9 cellular contexts compared by ENCODE assay signal in genomic region chr12:102300824-102301461, GRCh38.
DNase-seq lines count a peak whose midpoint lies in the region; ATAC-seq and TF ChIP-seq lines count a peak whose summit lies in the region.
"Had no signal": no experiment of that assay in that cellular context is flagged by ENCODE, and none has a peak within 500 bp of the region (broad histone marks: within the 10 kb centered on the region; RNA-seq: fewer than 3 reads in every experiment).

No MANE protein-coding gene starts in this region.

- intact Hi-C loops in Right ventricle myocardium superior (cut with DNase I), result no loop called here

- in situ Hi-C loops in Caki2 (cut with HindIII; ENCODE audit: low pct_unique_long_range_greater_than_20kb, low sequenced_read_pairs), result no loop called here

- DNase-seq in Caki2 (ENCODE audit: low read depth), result peak; percentile 7
- peak; percentile 8 for DNase-seq in RPMI7951 (ENCODE audit: low read depth)
- peak; percentile 80 for DNase-seq in fibroblast of pulmonary artery (ENCODE audit: low read depth)
- no peak for DNase-seq in Right ventricle myocardium superior
- no peak for DNase-seq in NCI-H128 (lab: John Stamatoyannopoulos, UW; ENCODE audit: unreplicated experiment)
- DNase-seq: psoas muscle had no signal

- H3K4me3 ChIP-seq in fibroblast of pulmonary artery (replicated peaks; ENCODE audit: low read depth, low read length), result no peak overlapping the region
- H3K4me3 ChIP-seq: psoas muscle had no signal

- TF ChIP-seq CTCF in fibroblast of pulmonary artery (IDR thresholded peaks at IDR 0.05; ENCODE audit: low read length, missing control alignments), result peak; percentile 54

- ATAC-seq in GM18520 (IDR thresholded peaks at IDR 0.05; ENCODE audit: unreplicated experiment) (peak; percentile 87), HG03108 (IDR thresholded peaks at IDR 0.05; ENCODE audit: unreplicated experiment) (peak; percentile 92), HG02970 (IDR thresholded peaks at IDR 0.05; ENCODE audit: low FRiP score, unreplicated experiment) (no peak), Right ventricle myocardium superior (ENCODE audit: poor library complexity) (no peak)

Comparison
In these comparisons a context has a peak if more than half of its experiments do, and no peak if none do; other contexts are left out.
1. DNase-seq: peak in Caki2 (single experiment), RPMI7951 (single experiment) and fibroblast of pulmonary artery (single experiment); none in Right ventricle myocardium superior (single experiment) and NCI-H128 (single experiment).
2. ATAC-seq: peak in GM18520 (single experiment) and HG03108 (single experiment); none in HG02970 (single experiment) and Right ventricle myocardium superior (single experiment).